ENCODE assay signal across 8 cellular contexts in genomic region chr4:182143822-182144620, GRCh38.
A peak's percentile ranks its signal among the peaks of the same experiment; 100 is the strongest.
DNase-seq lines count a peak whose midpoint lies in the region; ATAC-seq, FAIRE-seq and TF ChIP-seq lines count a peak whose summit lies in the region.

No MANE protein-coding gene starts in this region.

- H3K4me1 ChIP-seq in GM12878 (ENCODE audit: control insufficient read depth, insufficient read depth, low read length) (no peaks in the 10 kb centered on the region), spleen (peaks cover 0 to 50% (median 31%) of the 10 kb centered on the region in 6 donors)

- no peak for TF ChIP-seq RAD21 in GM12878 (IDR thresholded peaks at IDR 0.05; ENCODE audit: insufficient read depth, low read depth, low read length)

- TF ChIP-seq CTCF in CD4-positive, alpha-beta T cell (IDR thresholded peaks at IDR 0.05), result no peak
- TF ChIP-seq CTCF in GM12878 (IDR thresholded peaks at IDR 0.05 in 2 of 3, conservative IDR thresholded peaks at IDR 0.05 in 1 of 3; ENCODE audit: control insufficient read depth in 2 of 3, extremely low read depth in 1 of 3, insufficient read depth in 1 of 3, low read depth in 3 of 3, low read length in 3 of 3) (no peak), spleen (IDR thresholded peaks at IDR 0.05 in 8 of 11, conservative IDR thresholded peaks at IDR 0.05 in 3 of 11) (no peak)

- H3K9me3 ChIP-seq in CD4-positive, alpha-beta T cell (ENCODE audit: control insufficient read depth, low read length), result no peaks in the 10 kb centered on the region
- H3K9me3 ChIP-seq in GM12878 (replicated peaks; ENCODE audit: control insufficient read depth, insufficient read depth, low read length) (no peaks in the 10 kb centered on the region), spleen (no peaks in the 10 kb centered on the region)

- TF ChIP-seq EP300 in GM12878 (IDR thresholded peaks at IDR 0.05; ENCODE audit: borderline replicate concordance in 1 of 2, control insufficient read depth in 1 of 2, low read depth in 2 of 2, low read length in 2 of 2), result no peak

- H3K36me3 ChIP-seq in GM12878 (ENCODE audit: control insufficient read depth in 2 of 2, insufficient read depth in 2 of 2, low read length in 1 of 2), result no peaks in the 10 kb centered on the region
- H3K36me3 ChIP-seq in spleen, result no peaks in the 10 kb centered on the region

- BruUV-seq in GM12878 (replicated peaks; lab: Mats Ljungman, UMichigan), result no TSS peak

- SMC1A ChIA-PET in GM12878 (lab: Charles Lee; ENCODE audit: uncharacterized antibody, unreplicated experiment), result no interaction called here

- no peaks in the 10 kb centered on the region for H4K20me1 ChIP-seq in GM12878 (ENCODE audit: control insufficient read depth, insufficient read depth)

- CTCF ChIA-PET in CD4-positive, alpha-beta T cell (lab: Charles Lee), result no interaction called here
- CTCF ChIA-PET in GM12878 (lab: Yijun Ruan, JAX), result no interaction called here

- H3K27me3 ChIP-seq in CD4-positive, alpha-beta T cell (ENCODE audit: control insufficient read depth, insufficient read depth, low read length), result peaks cover 64% of the 10 kb centered on the region
- H3K27me3 ChIP-seq in GM12878 (replicated peaks in 1 of 2; ENCODE audit: control insufficient read depth in 2 of 2, insufficient read depth in 2 of 2, low read length in 1 of 2) (peaks cover 9 to 13% of the 10 kb centered on the region in 2 experiments), spleen (replicated peaks in 1 of 7) (peaks cover 3 to 90% (median 54%) of the 10 kb centered on the region in 7 donors)

- H3K9me3 Mint-ChIP-seq in CD4-positive, alpha-beta T cell, result no peaks in the 10 kb centered on the region
- peaks cover 6 to 17% (median 12%) of the 10 kb centered on the region in 6 donors for H3K9me3 Mint-ChIP-seq in immature natural killer cell

- peaks cover 7% of the 10 kb centered on the region for H3K4me1 Mint-ChIP-seq in CD4-positive, alpha-beta T cell (ENCODE audit: low read depth)
- H3K4me1 Mint-ChIP-seq in immature natural killer cell, result peaks cover 3 to 9% of the 10 kb centered on the region in 2 donors

- FAIRE-seq in GM12878 (lab: Jason Lieb, UNC), result no peak

- in situ Hi-C loops in GM12878 (cut with MboI), result no loop called here

- H2AFZ ChIP-seq in GM12878 (ENCODE audit: control insufficient read depth, low read depth, low read length), result no peak overlapping the region; the same call in 1 of the 2 replicates

- TF ChIP-seq POLR2A in GM12878 (IDR thresholded peaks at IDR 0.05; ENCODE audit: low read depth, low read length), result no peak
- TF ChIP-seq POLR2A in spleen (IDR thresholded peaks at IDR 0.05), result no peak

- 24% methylated on average over 29 of the region's 78 CpGs for WGBS in GM12878 (ENCODE audit: insufficient coverage, insufficient replicate concordance, low lambda C conversion rate, missing lambda C conversion rate)
- 0 to 2% (median 1%) methylated on average over 40 to 78 of the region's 78 CpGs for WGBS in spleen, 5 donors

- intact Hi-C loops in CD4-positive, alpha-beta T cell (cut with DNase I, micrococcal nuclease), result no loop called here
- intact Hi-C loops in GM12878 (cut with micrococcal nuclease; ENCODE audit: unreplicated experiment), result no loop called here
- intact Hi-C loops in spleen (cut with DNase I; ENCODE audit: low total_unique reads), result no loop called here

- H3K9ac ChIP-seq in GM12878 (ENCODE audit: control insufficient read depth, insufficient read depth, low read length), result no peak overlapping the region

- H3K4me3 ChIP-seq in GM12878 (no peak overlapping the region), spleen (peak overlapping the region; percentile 26 to 72 (median 49))

- H3K4me3 Mint-ChIP-seq in CD4-positive, alpha-beta T cell, result peak overlapping the region; percentile 66
- peak overlapping the region; percentile 59 to 71 (median 69) for H3K4me3 Mint-ChIP-seq in immature natural killer cell

- POLR2A ChIA-PET in CD4-positive, alpha-beta T cell (lab: Charles Lee), result no interaction called here
- POLR2A ChIA-PET in GM12878 (lab: Charles Lee), result no interaction called here

- no peaks in the 10 kb centered on the region for H3K36me3 Mint-ChIP-seq in CD4-positive, alpha-beta T cell (ENCODE audit: low read depth)
- peaks cover 0 to 7% (median 5%) of the 10 kb centered on the region in 3 donors for H3K36me3 Mint-ChIP-seq in immature natural killer cell

- H3K79me2 ChIP-seq in GM12878 (ENCODE audit: control insufficient read depth, insufficient read depth, low read length), result no peaks in the 10 kb centered on the region

- DNase-seq in CD4-positive, alpha-beta T cell, result no peak
- peak; percentile 62 for DNase-seq in NCI-H2196 (lab: John Stamatoyannopoulos, UW; ENCODE audit: unreplicated experiment)
- no peak for DNase-seq in GM12878 (ENCODE audit: low read depth, low spot score)
- no peak for DNase-seq in immature natural killer cell
- DNase-seq in spleen, result no peak
- DNase-seq in hippocampal formation (lab: John Stamatoyannopoulos, UW), result no peak

- peak overlapping the region; percentile 52 for H3K4me2 ChIP-seq in GM12878 (ENCODE audit: control insufficient read depth, insufficient read depth)

- RAD21 ChIA-PET in GM12878 (lab: Charles Lee; ENCODE audit: unreplicated experiment), result no interaction called here

- H3K27ac ChIP-seq in CD4-positive, alpha-beta T cell (ENCODE audit: low read depth, low read length), result no peak overlapping the region
- H3K27ac ChIP-seq in GM12878 (ENCODE audit: control insufficient read depth, insufficient read depth) (no peak overlapping the region), spleen (peak overlapping the region in 7 of 8 donors; percentile 51 to 82 (median 69))

- ATAC-seq in CD4-positive, alpha-beta T cell (ENCODE audit: poor library complexity), result no peak
- peak; percentile 23 for ATAC-seq in GM19452 (IDR thresholded peaks at IDR 0.05; ENCODE audit: unreplicated experiment)
- ATAC-seq in GM12878, result peak; percentile 30; the same call in 2 of the 3 replicates
- ATAC-seq in GM21576 (IDR thresholded peaks at IDR 0.05; ENCODE audit: unreplicated experiment), result no peak

- peaks cover 77% of the 10 kb centered on the region for H3K27me3 Mint-ChIP-seq in CD4-positive, alpha-beta T cell
- H3K27me3 Mint-ChIP-seq in immature natural killer cell (ENCODE audit: low read depth in 3 of 3), result peaks cover 22 to 44% (median 23%) of the 10 kb centered on the region in 3 donors

- H3K27ac Mint-ChIP-seq in CD4-positive, alpha-beta T cell, result no peak overlapping the region
- no peak overlapping the region for H3K27ac Mint-ChIP-seq in immature natural killer cell

TF ChIP-seq in GM12878, 131 proteins besides CTCF, POLR2A, EP300 and RAD21:
- TF ChIP-seq HDAC2 (IDR thresholded peaks at IDR 0.05), result no peak
- TF ChIP-seq SP1 (IDR thresholded peaks at IDR 0.05; ENCODE audit: low read depth, low read length), result no peak
- TF ChIP-seq, protein P1, sequence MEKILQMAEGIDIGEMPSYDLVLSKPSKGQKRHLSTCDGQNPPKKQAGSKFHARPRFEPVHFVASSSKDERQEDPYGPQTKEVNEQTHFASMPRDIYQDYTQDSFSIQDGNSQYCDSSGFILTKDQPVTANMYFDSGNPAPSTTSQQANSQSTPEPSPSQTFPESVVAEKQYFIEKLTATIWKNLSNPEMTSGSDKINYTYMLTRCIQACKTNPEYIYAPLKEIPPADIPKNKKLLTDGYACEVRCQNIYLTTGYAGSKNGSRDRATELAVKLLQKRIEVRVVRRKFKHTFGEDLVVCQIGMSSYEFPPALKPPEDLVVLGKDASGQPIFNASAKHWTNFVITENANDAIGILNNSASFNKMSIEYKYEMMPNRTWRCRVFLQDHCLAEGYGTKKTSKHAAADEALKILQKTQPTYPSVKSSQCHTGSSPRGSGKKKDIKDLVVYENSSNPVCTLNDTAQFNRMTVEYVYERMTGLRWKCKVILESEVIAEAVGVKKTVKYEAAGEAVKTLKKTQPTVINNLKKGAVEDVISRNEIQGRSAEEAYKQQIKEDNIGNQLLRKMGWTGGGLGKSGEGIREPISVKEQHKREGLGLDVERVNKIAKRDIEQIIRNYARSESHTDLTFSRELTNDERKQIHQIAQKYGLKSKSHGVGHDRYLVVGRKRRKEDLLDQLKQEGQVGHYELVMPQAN (conservative IDR thresholded peaks at IDR 0.05), result no peak
- TF ChIP-seq YY1 (IDR thresholded peaks at IDR 0.05; ENCODE audit: low read depth, low read length), result no peak
- TF ChIP-seq PKNOX1 (IDR thresholded peaks at IDR 0.05), result no peak
- peak; percentile 39 for TF ChIP-seq SUZ12 (IDR thresholded peaks at IDR 0.05; ENCODE audit: unreplicated experiment)
- TF ChIP-seq CBX3 (IDR thresholded peaks at IDR 0.05; ENCODE audit: borderline replicate concordance, low read depth), result no peak
- TF ChIP-seq POLR2AphosphoS5 (IDR thresholded peaks at IDR 0.05; ENCODE audit: low read length), result no peak
- no peak for TF ChIP-seq ESRRA (IDR thresholded peaks at IDR 0.05; ENCODE audit: low read length)
- peak; percentile 38; the same call in 1 of the 2 replicates for TF ChIP-seq EZH2 (IDR thresholded peaks at IDR 0.05; ENCODE audit: borderline replicate concordance, control insufficient read depth, low read depth, low read length)
- TF ChIP-seq RUNX3 (IDR thresholded peaks at IDR 0.05; ENCODE audit: low read length), result no peak
- no peak for TF ChIP-seq NR2C2 (IDR thresholded peaks at IDR 0.05; ENCODE audit: borderline replicate concordance, control insufficient read depth, insufficient read length, low read depth)

Comparison
In these comparisons a context has a peak if more than half of its experiments do, and no peak if none do; other contexts are left out.
1. ATAC-seq: peak in GM19452 (single experiment) and GM12878 (single experiment); none in CD4-positive, alpha-beta T cell (single experiment) and GM21576 (single experiment).
2. H3K27ac ChIP-seq: peak in spleen (7 of 8); none in CD4-positive, alpha-beta T cell (single experiment) and GM12878 (single experiment).